In the genomic region with DNA sequence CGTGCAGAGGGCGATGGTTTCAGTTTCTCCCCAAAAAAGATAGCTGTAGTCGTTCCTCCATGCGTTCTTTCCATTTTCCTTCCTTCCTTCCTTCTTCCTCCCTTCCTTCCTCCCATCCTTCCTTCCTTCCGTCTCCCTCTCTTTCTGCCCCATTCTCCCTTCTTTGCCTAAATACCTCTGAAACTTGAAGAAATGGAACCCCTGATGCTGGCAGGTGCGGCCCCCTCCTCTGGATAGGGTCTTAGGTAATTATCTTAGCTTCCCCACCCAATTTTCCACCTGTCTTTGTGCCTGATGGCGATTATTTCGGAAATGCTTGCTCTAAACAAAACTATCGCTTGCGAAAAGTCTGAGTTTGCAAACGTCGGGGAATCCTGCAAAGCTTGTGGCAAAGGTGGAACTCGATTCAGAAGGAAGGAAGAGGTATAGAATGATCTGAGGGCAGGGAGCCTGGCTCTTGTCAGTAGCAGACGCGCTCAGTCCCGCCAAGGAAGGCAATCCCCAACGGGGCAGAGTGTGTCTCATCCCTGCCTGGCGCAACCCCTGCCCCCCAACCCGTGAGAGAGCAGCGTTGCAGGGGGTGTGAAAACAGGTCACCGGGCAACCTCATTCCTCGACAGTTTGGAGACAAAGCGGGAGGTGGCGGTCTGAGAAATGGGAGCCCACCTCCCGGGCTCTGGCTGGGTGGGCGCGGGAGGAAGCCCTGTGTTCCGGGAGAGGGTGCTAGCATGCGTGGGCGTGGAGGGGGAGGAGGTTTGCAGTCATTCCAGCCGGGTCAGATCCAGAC, we compare ENCODE assay signal across 1 cellular context.
TF ChIP-seq lines count a peak whose summit lies in the region.

No MANE protein-coding gene starts in this region.

TF ChIP-seq in HCT116, 20 proteins besides CTCF, POLR2A, EP300 and RAD21:
- TF ChIP-seq JUND (IDR thresholded peaks at IDR 0.05) (no peak), EGR1 (IDR thresholded peaks at IDR 0.05; ENCODE audit: low read depth) (0 out of 2 replicates have a peak, but pooled peaks have one; percentile 46), EZH2phosphoT487 (IDR thresholded peaks at IDR 0.05; ENCODE audit: borderline replicate concordance) (no peak), EZH2 (IDR thresholded peaks at IDR 0.05) (no peak), ZNF274 (IDR thresholded peaks at IDR 0.05; ENCODE audit: low read depth, low read length) (no peak), SP1 (IDR thresholded peaks at IDR 0.05; ENCODE audit: low read depth) (no peak), CEBPB (IDR thresholded peaks at IDR 0.05; ENCODE audit: low read depth) (no peak)
- TF ChIP-seq, protein P1, sequence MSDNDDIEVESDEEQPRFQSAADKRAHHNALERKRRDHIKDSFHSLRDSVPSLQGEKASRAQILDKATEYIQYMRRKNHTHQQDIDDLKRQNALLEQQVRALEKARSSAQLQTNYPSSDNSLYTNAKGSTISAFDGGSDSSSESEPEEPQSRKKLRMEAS (IDR thresholded peaks at IDR 0.05): no peak
- TF ChIP-seq, protein P2, sequence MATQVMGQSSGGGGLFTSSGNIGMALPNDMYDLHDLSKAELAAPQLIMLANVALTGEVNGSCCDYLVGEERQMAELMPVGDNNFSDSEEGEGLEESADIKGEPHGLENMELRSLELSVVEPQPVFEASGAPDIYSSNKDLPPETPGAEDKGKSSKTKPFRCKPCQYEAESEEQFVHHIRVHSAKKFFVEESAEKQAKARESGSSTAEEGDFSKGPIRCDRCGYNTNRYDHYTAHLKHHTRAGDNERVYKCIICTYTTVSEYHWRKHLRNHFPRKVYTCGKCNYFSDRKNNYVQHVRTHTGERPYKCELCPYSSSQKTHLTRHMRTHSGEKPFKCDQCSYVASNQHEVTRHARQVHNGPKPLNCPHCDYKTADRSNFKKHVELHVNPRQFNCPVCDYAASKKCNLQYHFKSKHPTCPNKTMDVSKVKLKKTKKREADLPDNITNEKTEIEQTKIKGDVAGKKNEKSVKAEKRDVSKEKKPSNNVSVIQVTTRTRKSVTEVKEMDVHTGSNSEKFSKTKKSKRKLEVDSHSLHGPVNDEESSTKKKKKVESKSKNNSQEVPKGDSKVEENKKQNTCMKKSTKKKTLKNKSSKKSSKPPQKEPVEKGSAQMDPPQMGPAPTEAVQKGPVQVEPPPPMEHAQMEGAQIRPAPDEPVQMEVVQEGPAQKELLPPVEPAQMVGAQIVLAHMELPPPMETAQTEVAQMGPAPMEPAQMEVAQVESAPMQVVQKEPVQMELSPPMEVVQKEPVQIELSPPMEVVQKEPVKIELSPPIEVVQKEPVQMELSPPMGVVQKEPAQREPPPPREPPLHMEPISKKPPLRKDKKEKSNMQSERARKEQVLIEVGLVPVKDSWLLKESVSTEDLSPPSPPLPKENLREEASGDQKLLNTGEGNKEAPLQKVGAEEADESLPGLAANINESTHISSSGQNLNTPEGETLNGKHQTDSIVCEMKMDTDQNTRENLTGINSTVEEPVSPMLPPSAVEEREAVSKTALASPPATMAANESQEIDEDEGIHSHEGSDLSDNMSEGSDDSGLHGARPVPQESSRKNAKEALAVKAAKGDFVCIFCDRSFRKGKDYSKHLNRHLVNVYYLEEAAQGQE (IDR thresholded peaks at IDR 0.05; ENCODE audit: low read depth): no peak
